Comparison of ENCODE assay signal across 16 cellular contexts in the genomic region with DNA sequence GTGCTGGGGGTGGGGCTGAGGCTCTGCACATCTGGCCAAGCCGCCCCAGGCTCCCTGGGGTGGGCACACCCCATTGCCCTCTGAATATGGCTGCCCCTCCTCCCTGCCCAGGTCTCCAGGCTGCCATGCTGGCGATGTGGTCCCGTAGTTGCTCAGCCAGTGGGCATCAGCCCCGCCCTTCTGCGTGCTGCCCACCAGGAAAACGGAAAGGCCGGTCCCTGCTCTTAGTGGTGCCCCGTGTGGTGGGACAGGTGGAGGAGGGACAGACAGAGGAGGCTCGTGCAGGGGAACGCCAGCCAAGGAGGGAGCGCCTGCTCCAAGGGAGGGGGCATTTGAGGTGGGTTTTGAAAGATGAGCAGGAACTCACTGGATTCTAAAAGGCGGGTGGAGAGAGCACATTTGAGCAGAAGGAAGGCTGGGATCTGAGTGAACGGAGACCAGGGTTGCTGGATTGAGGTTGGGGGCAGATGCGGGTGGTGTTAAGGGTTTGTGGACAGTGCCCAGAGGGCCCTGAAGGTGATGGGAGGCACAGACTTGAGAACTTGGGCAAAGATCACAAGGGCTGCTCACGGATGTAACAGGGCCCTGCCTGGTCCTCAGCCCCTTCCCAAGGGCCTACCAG. TPM values are rescaled to one million over a fixed set of nuclear protein-coding genes. Genes with fewer than 3 reads are reported as not detected.
DNase-seq lines count a peak whose midpoint lies in the region; ATAC-seq and TF ChIP-seq lines count a peak whose summit lies in the region.
"Had no signal": no experiment of that assay in that cellular context is flagged by ENCODE, and none has a peak within 500 bp of the region (broad histone marks: within the 10 kb centered on the region; RNA-seq: fewer than 3 reads in every experiment).

No MANE protein-coding gene starts in this region.

- H3K27ac ChIP-seq in BLaER1 = peak overlapping the region; percentile 76
- H3K27ac ChIP-seq in PC-9 = no peak overlapping the region
- H3K27ac ChIP-seq in gastroesophageal sphincter = peak overlapping the region in 2 of 4 donors; percentile 43 to 44
- H3K27ac ChIP-seq: uterus had no signal

- no TSS peak for BruUV-seq in PC-9 (replicated peaks; lab: Mats Ljungman, UMichigan)

- H3K36me3 Mint-ChIP-seq in progenitor cell of endocrine pancreas (ENCODE audit: insufficient read depth) = peaks cover 3% of the 10 kb centered on the region

- H3K4me3 ChIP-seq in BLaER1 = no peak overlapping the region
- no peak overlapping the region for H3K4me3 ChIP-seq in PC-9
- no peak overlapping the region for H3K4me3 ChIP-seq in gastroesophageal sphincter
- H3K4me3 ChIP-seq: uterus had no signal

- H3K9ac ChIP-seq in BLaER1 = no peak overlapping the region

- H3K4me1 ChIP-seq in BLaER1 (peaks cover 96% of the 10 kb centered on the region), PC-9 (replicated peaks; ENCODE audit: insufficient read depth) (peaks cover 22% of the 10 kb centered on the region), gastroesophageal sphincter (peaks cover 0 to 10% (median 0%) of the 10 kb centered on the region in 3 donors)
- H3K4me1 ChIP-seq: uterus had no signal

- H3K27me3 ChIP-seq in BLaER1 = peaks cover 4% of the 10 kb centered on the region; the same call in 1 of the 2 replicates
- no peaks in the 10 kb centered on the region for H3K27me3 ChIP-seq in PC-9 (ENCODE audit: insufficient read depth, low read depth)
- peaks cover 18% of the 10 kb centered on the region for H3K27me3 ChIP-seq in gastroesophageal sphincter
- H3K27me3 ChIP-seq: uterus had no signal

- no peak overlapping the region for H3K27ac Mint-ChIP-seq in progenitor cell of endocrine pancreas

- H3K79me2 ChIP-seq in PC-9 (ENCODE audit: low read depth) = no peaks in the 10 kb centered on the region

- ATAC-seq in gastroesophageal sphincter (peak; percentile 5), sciatic nerve (peak; percentile 7), GM21528 (IDR thresholded peaks at IDR 0.05; ENCODE audit: low FRiP score, unreplicated experiment) (no peak), GM18909 (IDR thresholded peaks at IDR 0.05; ENCODE audit: poor library complexity, unreplicated experiment) (no peak), GM21367 (IDR thresholded peaks at IDR 0.05; ENCODE audit: unreplicated experiment) (no peak)

- H3K4me3 Mint-ChIP-seq in progenitor cell of endocrine pancreas (ENCODE audit: low read depth) = no peak overlapping the region
- H3K4me3 Mint-ChIP-seq: CD8-positive, alpha-beta memory T cell; nephron progenitor cell had no signal

- H3K4me2 ChIP-seq in BLaER1 (peak overlapping the region; percentile 84), PC-9 (0 out of 2 replicates have a peak overlapping the region, but pooled peaks have one; percentile 5)

- 86 to 92% methylated on average over 3 of the region's 15 CpGs for WGBS in gastroesophageal sphincter (ENCODE audit: low coverage in 1 of 2), 2 donors

- CTCF ChIA-PET in PC-9 (lab: Charles Lee) = interaction anchor here (0.6 kb wide), 2 partner anchors 29 to 146 kb away, joined by 3 read pairs; no protein-coding TSS in a partner anchor

- H2AFZ ChIP-seq in PC-9 = no peak overlapping the region

- H3K36me3 ChIP-seq in BLaER1 = no peaks in the 10 kb centered on the region
- no peaks in the 10 kb centered on the region for H3K36me3 ChIP-seq in PC-9 (ENCODE audit: low read depth)
- H3K36me3 ChIP-seq in gastroesophageal sphincter = peaks cover 0 to 13% of the 10 kb centered on the region in 2 donors
- H3K36me3 ChIP-seq: uterus had no signal

- intact Hi-C loops in PC-9 (cut with micrococcal nuclease; ENCODE audit: unreplicated experiment) = no loop called here
- intact Hi-C loops in sciatic nerve (cut with DNase I) = no loop called here

- H3K9me2 ChIP-seq in PC-9 (ENCODE audit: insufficient read depth) = no peaks in the 10 kb centered on the region

- H3F3A ChIP-seq in PC-9 (ENCODE audit: insufficient read depth, low read depth) = peaks cover 4% of the 10 kb centered on the region; the same call in 1 of the 2 replicates

- no peak for TF ChIP-seq POLR2A in gastroesophageal sphincter (IDR thresholded peaks at IDR 0.05)

- TF ChIP-seq EP300 in gastroesophageal sphincter (IDR thresholded peaks at IDR 0.05) = no peak

- DNase-seq in PC-9 = no peak
- DNase-seq in sciatic nerve (ENCODE audit: low spot score) = no peak
- DNase-seq in progenitor cell of endocrine pancreas (ENCODE audit: low spot score, unreplicated experiment) = no peak
- DNase-seq: activated CD4-positive, alpha-beta T cell treated with anti-CD3 and anti-CD28 coated beads for 4 hours; activated gamma-delta T cell treated with Interleukin-2 at 50 U/mL for 16 hours; amniotic stem cell; CD8-positive, alpha-beta memory T cell; NCI-H1105 treated with DMSO at 0.1 percent for 48 hours; nephron progenitor cell; OCI-M1 had no signal

- H3K27me3 Mint-ChIP-seq in progenitor cell of endocrine pancreas = peaks cover 17% of the 10 kb centered on the region

- H4K20me1 ChIP-seq in BLaER1 (no peaks in the 10 kb centered on the region), PC-9 (ENCODE audit: insufficient read depth) (no peaks in the 10 kb centered on the region)

- H3K4me1 Mint-ChIP-seq in progenitor cell of endocrine pancreas (ENCODE audit: low read depth) = peaks cover 3% of the 10 kb centered on the region

- H3K9me3 Mint-ChIP-seq in progenitor cell of endocrine pancreas (ENCODE audit: low read depth) = peaks cover 10% of the 10 kb centered on the region

- POLR2A ChIA-PET in PC-9 (lab: Charles Lee; ENCODE audit: unreplicated experiment) = no interaction called here

- peaks cover 16% of the 10 kb centered on the region for H3K9me3 ChIP-seq in BLaER1
- H3K9me3 ChIP-seq in PC-9 (ENCODE audit: insufficient read depth, low read depth) = no peaks in the 10 kb centered on the region; the same call in 1 of the 2 replicates
- peaks cover 0 to 7% (median 0%) of the 10 kb centered on the region in 3 donors for H3K9me3 ChIP-seq in gastroesophageal sphincter

- TF ChIP-seq CTCF in PC-9 (conservative IDR thresholded peaks at IDR 0.05) (no peak), gastroesophageal sphincter (IDR thresholded peaks at IDR 0.05) (no peak), progenitor cell of endocrine pancreas (IDR thresholded peaks at IDR 0.05; ENCODE audit: unreplicated experiment) (no peak)

RNA-seq across cellular contexts. Expression of a gene that starts 6.7 kb away (rescaled TPM):
- total RNA-seq in PC-9 (2021) = 14.0 and 25.8 TPM in 2 replicates
- total RNA-seq in gastroesophageal sphincter = 1 to 10 TPM; 3.0 to 5.7 (median 3.6) TPM
- total RNA-seq in sciatic nerve = 4.2 TPM
- total RNA-seq in progenitor cell of endocrine pancreas = 6.5 and 7.6 TPM in 2 replicates

Comparison
In these comparisons a context has a peak if more than half of its experiments do, and no peak if none do; other contexts are left out.
1. ATAC-seq: peak in gastroesophageal sphincter (single experiment) and sciatic nerve (single experiment); none in GM21528 (single experiment), GM18909 (single experiment) and GM21367 (single experiment).